ENCODE assay signal across 22 cellular contexts in the genomic region with DNA sequence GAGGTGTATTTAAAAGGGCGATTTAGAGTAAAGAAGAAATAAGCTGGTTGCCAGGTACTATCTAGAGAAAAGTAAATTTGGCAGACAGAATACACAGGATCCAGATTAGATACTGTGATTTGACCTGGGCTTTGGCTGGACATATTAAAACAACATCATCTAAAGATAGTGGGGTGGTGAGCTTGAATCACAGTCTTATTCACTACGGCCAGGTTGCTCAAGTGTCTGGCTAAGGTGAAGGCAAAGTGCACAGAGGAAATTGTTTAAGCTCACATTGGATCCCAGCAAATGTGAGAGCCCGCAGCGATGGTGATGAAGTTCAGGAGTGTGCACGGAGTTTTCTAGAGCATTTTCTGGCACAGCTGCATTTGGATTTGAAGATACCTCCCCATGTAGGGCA.
DNase-seq lines count a peak whose midpoint lies in the region; ATAC-seq and TF ChIP-seq lines count a peak whose summit lies in the region.
"Had no signal": no experiment of that assay in that cellular context is flagged by ENCODE, and none has a peak within 500 bp of the region (broad histone marks: within the 10 kb centered on the region; RNA-seq: fewer than 3 reads in every experiment).

No MANE protein-coding gene starts in this region.

- peaks cover 7% of the 10 kb centered on the region for H3K4me1 Mint-ChIP-seq in activated naive CD8-positive, alpha-beta T cell treated with anti-CD3 and anti-CD28 coated beads, Interleukin-2, amount 50 U/mL, for 24 hours
- H3K4me1 Mint-ChIP-seq in activated naive CD8-positive, alpha-beta T cell treated with anti-CD3 and anti-CD28 coated beads for 36 hours, result no peaks in the 10 kb centered on the region
- peaks cover 83% of the 10 kb centered on the region for H3K4me1 Mint-ChIP-seq in activated B cell treated with CpG ODN at 0.5 μM for 24 hours
- H3K4me1 Mint-ChIP-seq in neural progenitor cell, result peaks cover 22% of the 10 kb centered on the region
- H3K4me1 Mint-ChIP-seq: CD8-positive, alpha-beta memory T cell had no signal

- H3K4me3 Mint-ChIP-seq in activated naive CD8-positive, alpha-beta T cell treated with anti-CD3 and anti-CD28 coated beads, Interleukin-2, amount 50 U/mL, for 24 hours, result no peak overlapping the region
- H3K4me3 Mint-ChIP-seq in activated naive CD8-positive, alpha-beta T cell treated with anti-CD3 and anti-CD28 coated beads for 36 hours, result no peak overlapping the region
- no peak overlapping the region for H3K4me3 Mint-ChIP-seq in activated B cell treated with CpG ODN at 0.5 μM for 24 hours
- no peak overlapping the region for H3K4me3 Mint-ChIP-seq in neural progenitor cell
- H3K4me3 Mint-ChIP-seq: CD8-positive, alpha-beta memory T cell had no signal

- H3K27me3 Mint-ChIP-seq in activated naive CD8-positive, alpha-beta T cell treated with anti-CD3 and anti-CD28 coated beads, Interleukin-2, amount 50 U/mL, for 24 hours, result peaks cover 5% of the 10 kb centered on the region
- H3K27me3 Mint-ChIP-seq in activated naive CD8-positive, alpha-beta T cell treated with anti-CD3 and anti-CD28 coated beads for 36 hours, result peaks cover 5% of the 10 kb centered on the region
- H3K27me3 Mint-ChIP-seq in activated B cell treated with CpG ODN at 0.5 μM for 24 hours, result no peaks in the 10 kb centered on the region
- peaks cover 4% of the 10 kb centered on the region for H3K27me3 Mint-ChIP-seq in neural progenitor cell (ENCODE audit: insufficient read depth, low read depth)

- no peaks in the 10 kb centered on the region for H4K20me1 ChIP-seq in neural progenitor cell (ENCODE audit: low read depth)

- intact Hi-C loops in activated B cell treated with CpG ODN at 0.5 μM for 24 hours (cut with micrococcal nuclease), result no loop called here

- H3K4me2 ChIP-seq in neural progenitor cell, result no peak overlapping the region
- H3K4me2 ChIP-seq: PC-9 had no signal

- H3K4me3 ChIP-seq in neural progenitor cell, result no peak overlapping the region
- H3K4me3 ChIP-seq in thoracic aorta, result peak overlapping the region; percentile 8
- H3K4me3 ChIP-seq: PC-9 had no signal

- peaks cover 11% of the 10 kb centered on the region for H3K4me1 ChIP-seq in neural progenitor cell
- H3K4me1 ChIP-seq in thoracic aorta (ENCODE audit: control insufficient read depth in 1 of 2, low read depth in 2 of 2), result peaks cover 16 to 40% of the 10 kb centered on the region in 2 donors

- no peak overlapping the region for H2AFZ ChIP-seq in neural progenitor cell (replicated peaks)
- H2AFZ ChIP-seq: PC-9 had no signal

- H3K9me3 ChIP-seq in neural progenitor cell (ENCODE audit: low read depth), result no peaks in the 10 kb centered on the region
- no peaks in the 10 kb centered on the region for H3K9me3 ChIP-seq in thoracic aorta

- H3K36me3 ChIP-seq in neural progenitor cell (no peaks in the 10 kb centered on the region), thoracic aorta (no peaks in the 10 kb centered on the region)

- no peak for DNase-seq in activated naive CD8-positive, alpha-beta T cell treated with anti-CD3 and anti-CD28 coated beads, Interleukin-2, amount 50 U/mL, for 24 hours
- no peak for DNase-seq in activated naive CD8-positive, alpha-beta T cell treated with anti-CD3 and anti-CD28 coated beads for 36 hours
- DNase-seq in activated B cell treated with CpG ODN at 0.5 μM for 24 hours (no peak), neural progenitor cell (ENCODE audit: low spot score) (no peak), thoracic aorta (ENCODE audit: low spot score) (no peak), NCI-H2196 treated with DMSO at 0.1 percent for 48 hours (lab: John Stamatoyannopoulos, UW; ENCODE audit: unreplicated experiment) (no peak), retina (no peak)
- no peak for DNase-seq in stimulated activated CD4-positive, alpha-beta T cell treated with anti-CD3 and anti-CD28 coated beads, Interleukin-12 subunit alpha, Interleukin-12 subunit beta, amount 100 ng/mL, for 4 hours
- DNase-seq: 8988T; AML-193; CD8-positive, alpha-beta memory T cell; GOT3; HCEC 1CT; IMR-90; Karpas-422; MV-4-11; NCI-H1105 treated with DMSO at 0.1 percent for 48 hours; NCI-H2029 treated with DMSO at 0.1 percent for 48 hours; PC-9; RPMI8226 had no signal

- no peaks in the 10 kb centered on the region for H3K27me3 ChIP-seq in neural progenitor cell
- no peaks in the 10 kb centered on the region for H3K27me3 ChIP-seq in thoracic aorta (replicated peaks; ENCODE audit: insufficient read depth)

- ATAC-seq in activated naive CD8-positive, alpha-beta T cell treated with anti-CD3 and anti-CD28 coated beads, Interleukin-2, amount 50 U/mL, for 24 hours, result no peak
- no peak for ATAC-seq in activated B cell treated with CpG ODN at 0.5 μM for 24 hours (ENCODE audit: low read depth)
- no peak for ATAC-seq in thoracic aorta (ENCODE audit: insufficient number of reproducible peaks, low FRiP score, low read depth)
- ATAC-seq: SK-N-SH treated with all-trans-retinoic acid at 6 μM for 48 hours had no signal

- CTCF ChIA-PET in activated B cell treated with CpG ODN at 0.5 μM for 24 hours (lab: Charles Lee), result interaction anchor here (0.9 kb wide), 1 partner anchor 449 kb away, joined by 3 read pairs; no protein-coding TSS in a partner anchor

- no peaks in the 10 kb centered on the region for H3K79me2 ChIP-seq in neural progenitor cell (ENCODE audit: low read depth)

- no peak overlapping the region for H3K9ac ChIP-seq in neural progenitor cell

- H3K36me3 Mint-ChIP-seq in activated naive CD8-positive, alpha-beta T cell treated with anti-CD3 and anti-CD28 coated beads, Interleukin-2, amount 50 U/mL, for 24 hours (ENCODE audit: low read depth), result no peaks in the 10 kb centered on the region
- H3K36me3 Mint-ChIP-seq in activated naive CD8-positive, alpha-beta T cell treated with anti-CD3 and anti-CD28 coated beads for 36 hours, result no peaks in the 10 kb centered on the region
- H3K36me3 Mint-ChIP-seq in activated B cell treated with CpG ODN at 0.5 μM for 24 hours (ENCODE audit: low read depth) (no peaks in the 10 kb centered on the region), neural progenitor cell (no peaks in the 10 kb centered on the region)
- H3K36me3 Mint-ChIP-seq: CD8-positive, alpha-beta memory T cell had no signal

- POLR2A ChIA-PET in activated B cell treated with CpG ODN at 0.5 μM for 24 hours (lab: Charles Lee), result interaction anchor here (0.5 to 2.0 kb wide), 5 partner anchors 9 to 61 kb away, joined by 3 to 7 read pairs (median 4); no protein-coding TSS in a partner anchor

- peaks cover 11% of the 10 kb centered on the region for H3K9me3 Mint-ChIP-seq in activated naive CD8-positive, alpha-beta T cell treated with anti-CD3 and anti-CD28 coated beads, Interleukin-2, amount 50 U/mL, for 24 hours
- no peaks in the 10 kb centered on the region for H3K9me3 Mint-ChIP-seq in activated naive CD8-positive, alpha-beta T cell treated with anti-CD3 and anti-CD28 coated beads for 36 hours
- peaks cover 6% of the 10 kb centered on the region for H3K9me3 Mint-ChIP-seq in activated B cell treated with CpG ODN at 0.5 μM for 24 hours
- no peaks in the 10 kb centered on the region for H3K9me3 Mint-ChIP-seq in neural progenitor cell

- no peak overlapping the region for H3K27ac ChIP-seq in neural progenitor cell
- peak overlapping the region; percentile 19 to 21 for H3K27ac ChIP-seq in thoracic aorta
- H3K27ac ChIP-seq: C4-2B, PC-9 had no signal

- peak overlapping the region; percentile 6 for H3K27ac Mint-ChIP-seq in activated naive CD8-positive, alpha-beta T cell treated with anti-CD3 and anti-CD28 coated beads, Interleukin-2, amount 50 U/mL, for 24 hours
- no peak overlapping the region for H3K27ac Mint-ChIP-seq in activated naive CD8-positive, alpha-beta T cell treated with anti-CD3 and anti-CD28 coated beads for 36 hours
- H3K27ac Mint-ChIP-seq in activated B cell treated with CpG ODN at 0.5 μM for 24 hours (peak overlapping the region; percentile 2), neural progenitor cell (peak overlapping the region; percentile 23)
- H3K27ac Mint-ChIP-seq: CD8-positive, alpha-beta memory T cell had no signal

- no peaks in the 10 kb centered on the region for H3F3A ChIP-seq in neural progenitor cell (ENCODE audit: low read depth)

- TF ChIP-seq CTCF in activated B cell treated with CpG ODN at 0.5 μM for 24 hours (IDR thresholded peaks at IDR 0.05) (no peak), neural progenitor cell (IDR thresholded peaks at IDR 0.05) (no peak), thoracic aorta (IDR thresholded peaks at IDR 0.05) (no peak)
